Comparison of ENCODE assay signal across 8 cellular contexts in genomic region chr17:75589017-75589918, GRCh38. TPM values are rescaled to one million over a fixed set of nuclear protein-coding genes. Genes with fewer than 3 reads are reported as not detected.
A peak's percentile ranks its signal among the peaks of the same experiment; 100 is the strongest.
DNase-seq lines count a peak whose midpoint lies in the region; ATAC-seq, FAIRE-seq and TF ChIP-seq lines count a peak whose summit lies in the region.

No MANE protein-coding gene starts in this region.

- DNase-seq in GM18507 (ENCODE audit: extremely low spot score, insufficient read length, low read depth) (peak; percentile 100), NCI-H2196 treated with DMSO at 0.1 percent for 48 hours (lab: John Stamatoyannopoulos, UW; ENCODE audit: unreplicated experiment) (peak; percentile 93), cardiac fibroblast (ENCODE audit: low read depth in 2 of 2) (peak; percentile 78 to 89), immature natural killer cell (peak; percentile 86 to 90 (median 90)), small intestine (peak; percentile 91)
- DNase-seq in activated CD4-positive, CD25-positive, alpha-beta regulatory T cell (lab: John Stamatoyannopoulos, UW), result peak; percentile 96 to 98 (median 96)

- peak; percentile 86 for FAIRE-seq in GM18507 (lab: Jason Lieb, UNC)
- FAIRE-seq in small intestine (lab: Jason Lieb, UNC), result no peak

- no peak for TF ChIP-seq CTCF in cardiac fibroblast (IDR thresholded peaks at IDR 0.05; ENCODE audit: low read depth, low read length)

- peaks cover 0 to 2% of the 10 kb centered on the region in 2 donors for H3K36me3 ChIP-seq in small intestine (ENCODE audit: control insufficient read depth in 2 of 2, insufficient read depth in 2 of 2, low read length in 2 of 2)

- peak overlapping the region; percentile 75 to 94 for H3K27ac ChIP-seq in small intestine (ENCODE audit: low read depth in 1 of 2, low read length in 1 of 2)

- no peaks in the 10 kb centered on the region for H3K27me3 ChIP-seq in small intestine (ENCODE audit: control insufficient read depth in 2 of 2, insufficient read depth in 2 of 2, low read length in 2 of 2)

- peak overlapping the region; percentile 75 to 89 (median 77) for H3K4me3 Mint-ChIP-seq in immature natural killer cell

- H3K9me3 Mint-ChIP-seq in immature natural killer cell, result no peaks in the 10 kb centered on the region

- H3K4me3 ChIP-seq in cardiac fibroblast (replicated peaks in 1 of 2; ENCODE audit: low read depth in 2 of 2, low read length in 2 of 2), result peak overlapping the region; percentile 51 to 55
- H3K4me3 ChIP-seq in small intestine (ENCODE audit: low read depth in 1 of 2, low read length in 2 of 2), result peak overlapping the region; percentile 42 to 69

- no peaks in the 10 kb centered on the region for H3K4me1 ChIP-seq in small intestine (ENCODE audit: control insufficient read depth in 2 of 2, insufficient read depth in 1 of 2, low read depth in 1 of 2, low read length in 1 of 2)

- H3K9me3 ChIP-seq in small intestine (ENCODE audit: control insufficient read depth, low read depth), result no peaks in the 10 kb centered on the region

- WGBS in small intestine, 3 donors, result 7 to 29% (median 10%) methylated on average over 45 to 99 of the region's 99 CpGs

- H3K27ac Mint-ChIP-seq in immature natural killer cell, result peak overlapping the region in 4 of 6 donors; percentile 7 to 92 (median 70)

- ATAC-seq in HG03108 (IDR thresholded peaks at IDR 0.05; ENCODE audit: unreplicated experiment) (peak; percentile 67), GM19395 (IDR thresholded peaks at IDR 0.05; ENCODE audit: unreplicated experiment) (no peak)

- H3K4me1 Mint-ChIP-seq in immature natural killer cell, result peaks cover 31% of the 10 kb centered on the region in 2 donors

- H3K36me3 Mint-ChIP-seq in immature natural killer cell, result no peaks in the 10 kb centered on the region

- peaks cover 2 to 10% (median 4%) of the 10 kb centered on the region in 3 donors for H3K27me3 Mint-ChIP-seq in immature natural killer cell (ENCODE audit: low read depth in 3 of 3)

RNA-seq across cellular contexts. Expression of gene MYO15B, which starts 1.7 kb away (rescaled TPM):
- polyA plus RNA-seq in immature natural killer cell (1 to 10 TPM in 2 of 3 donors, under 1 TPM in 1; 0.76 to 3.0 (median 2.6) TPM), small intestine (1,000 to 10,000 TPM in 2 of 3 donors, 100 to 1,000 TPM in 1; 279 to 3,618 (median 2,326) TPM)

RNA-seq across cellular contexts. Expression of gene SMIM5, which starts 44.0 kb away (rescaled TPM):
- polyA plus RNA-seq in immature natural killer cell, result 1 to 10 TPM in 1 of 3 donors, not detected in 2; 1.1 TPM
- 100 to 1,000 TPM in 1 of 3 donors, 10 to 100 TPM in 2; 11.1 to 114 (median 94.6) TPM for polyA plus RNA-seq in small intestine

Comparison
In these comparisons a context has a peak if more than half of its experiments do, and no peak if none do; other contexts are left out.
1. RNA of gene MYO15B, which starts 1.7 kb away (polyA plus RNA-seq): 279 to 3,618 TPM in small intestine; 0.76 to 3.0 TPM in immature natural killer cell; every median in the first group is over 10 times any median in the second.
2. RNA of gene SMIM5, which starts 44.0 kb away (polyA plus RNA-seq): 11.1 to 114 TPM in small intestine; 1.1 TPM in immature natural killer cell; every median in the first group is over 4 times any median in the second.
3. Peak in every context shown above with its lines, with median percentiles within 50 percentile points of each other: DNase-seq.